In the genomic region with DNA sequence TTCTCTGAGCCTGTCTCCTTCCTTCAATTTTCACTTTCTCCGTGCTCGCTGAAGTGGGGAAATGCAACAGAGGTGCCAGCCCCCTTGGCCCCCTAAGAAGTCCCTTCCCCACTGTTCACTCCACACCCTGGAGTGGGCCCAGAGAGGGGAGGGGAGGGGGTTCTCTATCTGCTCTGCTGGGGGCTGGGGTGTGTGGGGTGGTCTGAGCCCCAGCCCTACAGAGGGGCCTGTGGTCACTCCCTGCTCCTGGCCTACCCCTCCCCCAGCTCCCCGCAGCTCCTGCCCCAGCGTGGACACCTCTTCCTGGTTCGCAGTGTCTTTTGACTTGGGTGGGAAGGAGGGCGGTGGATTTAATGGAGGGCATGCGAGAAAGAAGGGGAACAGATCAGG, we compare ENCODE assay signal across 6 cellular contexts. TPM values are rescaled to one million over a fixed set of nuclear protein-coding genes. Genes with fewer than 3 reads are reported as not detected.
DNase-seq lines count a peak whose midpoint lies in the region; ATAC-seq, FAIRE-seq and TF ChIP-seq lines count a peak whose summit lies in the region.

No MANE protein-coding gene starts in this region.

- H3K4me3 ChIP-seq in foreskin fibroblast (ENCODE audit: low read depth in 1 of 2, low read length in 2 of 2), result peak overlapping the region; percentile 67 to 94

- peaks cover 15% of the 10 kb centered on the region for H3K4me1 Mint-ChIP-seq in T-helper 2 cell treated with Interferon-gamma antibody and Interleukin-4, amounts not matched to agents 5 μg/mL and 100 μg/mL, for 36 hours (ENCODE audit: low read depth)

- H3K4me3 Mint-ChIP-seq in T-helper 2 cell treated with Interferon-gamma antibody and Interleukin-4, amounts not matched to agents 5 μg/mL and 100 μg/mL, for 36 hours, result peak overlapping the region; percentile 73

- H3K36me3 Mint-ChIP-seq in T-helper 2 cell treated with Interferon-gamma antibody and Interleukin-4, amounts not matched to agents 5 μg/mL and 100 μg/mL, for 36 hours (ENCODE audit: low read depth), result no peaks in the 10 kb centered on the region

- no peak for DNase-seq in T-helper 2 cell treated with Interferon-gamma antibody and Interleukin-4, amounts not matched to agents 5 μg/mL and 100 μg/mL, for 36 hours (ENCODE audit: low spot score)
- DNase-seq in T-helper 2 cell (no peak), foreskin fibroblast (no peak), substantia nigra (lab: John Stamatoyannopoulos, UW) (peak in 6 of 49 donors; percentile 20 to 53 (median 28)), GM12891 (ENCODE audit: insufficient read length, low spot score) (no peak)

- peaks cover 2% of the 10 kb centered on the region for H3K27me3 Mint-ChIP-seq in T-helper 2 cell treated with Interferon-gamma antibody and Interleukin-4, amounts not matched to agents 5 μg/mL and 100 μg/mL, for 36 hours (ENCODE audit: low read depth)

- H3K9me3 Mint-ChIP-seq in T-helper 2 cell treated with Interferon-gamma antibody and Interleukin-4, amounts not matched to agents 5 μg/mL and 100 μg/mL, for 36 hours, result no peaks in the 10 kb centered on the region

- no peak for ATAC-seq in HG02642 (IDR thresholded peaks at IDR 0.05; ENCODE audit: poor library complexity, unreplicated experiment)

- no peak for TF ChIP-seq CTCF in foreskin fibroblast (IDR thresholded peaks at IDR 0.05; ENCODE audit: low read depth, low read length)

- H3K27ac Mint-ChIP-seq in T-helper 2 cell treated with Interferon-gamma antibody and Interleukin-4, amounts not matched to agents 5 μg/mL and 100 μg/mL, for 36 hours, result no peak overlapping the region

- no peak for TF ChIP-seq POLR2A in GM12891 (IDR thresholded peaks at IDR 0.05; ENCODE audit: low read depth, low read length)

- H3K27ac ChIP-seq in substantia nigra (ENCODE audit: low read depth, low read length, poor library complexity, severe bottlenecking), result peak overlapping the region; percentile 100

- no peak for FAIRE-seq in GM12891 (lab: Jason Lieb, UNC)

TF ChIP-seq in GM12891, 5 proteins besides CTCF, POLR2A, EP300 and RAD21:
- no peak for TF ChIP-seq TAF1 (IDR thresholded peaks at IDR 0.05; ENCODE audit: low read depth, low read length)
- no peak for TF ChIP-seq POLR2AphosphoS5 (IDR thresholded peaks at IDR 0.05; ENCODE audit: low read depth, low read length)
- no peak for TF ChIP-seq PAX5 (IDR thresholded peaks at IDR 0.05; ENCODE audit: insufficient read depth, low read length, severe bottlenecking)
- no peak for TF ChIP-seq SPI1 (IDR thresholded peaks at IDR 0.05; ENCODE audit: low read depth, low read length)
- TF ChIP-seq POU2F2 (IDR thresholded peaks at IDR 0.05; ENCODE audit: low read depth, low read length), result no peak

RNA-seq across cellular contexts. Expression of gene LZTS2, which starts 1.0 kb away (rescaled TPM):
- polyA plus RNA-seq in GM12891 (2012; ENCODE audit: low read depth, missing spikeins), result 14.1 TPM

RNA-seq across cellular contexts. Expression of gene TWNK, which starts 13.3 kb away (rescaled TPM):
- 15.0 TPM for polyA plus RNA-seq in GM12891 (2012; ENCODE audit: low read depth, missing spikeins)

RNA-seq across cellular contexts. Expression of gene MRPL43, which starts 13.3 kb away (rescaled TPM):
- polyA plus RNA-seq in GM12891 (2012; ENCODE audit: low read depth, missing spikeins), result 57.3 TPM

RNA-seq across cellular contexts. Expression of gene PDZD7, which starts 30.3 kb away (rescaled TPM):
- 0.03 TPM for polyA plus RNA-seq in GM12891 (2012; ENCODE audit: low read depth, missing spikeins)

RNA-seq across cellular contexts. Expression of gene SFXN3, which starts 30.4 kb away (rescaled TPM):
- polyA plus RNA-seq in GM12891 (2012; ENCODE audit: low read depth, missing spikeins), result 0.46 TPM
